ENCODE assay signal across 8 cellular contexts in the genomic region with DNA sequence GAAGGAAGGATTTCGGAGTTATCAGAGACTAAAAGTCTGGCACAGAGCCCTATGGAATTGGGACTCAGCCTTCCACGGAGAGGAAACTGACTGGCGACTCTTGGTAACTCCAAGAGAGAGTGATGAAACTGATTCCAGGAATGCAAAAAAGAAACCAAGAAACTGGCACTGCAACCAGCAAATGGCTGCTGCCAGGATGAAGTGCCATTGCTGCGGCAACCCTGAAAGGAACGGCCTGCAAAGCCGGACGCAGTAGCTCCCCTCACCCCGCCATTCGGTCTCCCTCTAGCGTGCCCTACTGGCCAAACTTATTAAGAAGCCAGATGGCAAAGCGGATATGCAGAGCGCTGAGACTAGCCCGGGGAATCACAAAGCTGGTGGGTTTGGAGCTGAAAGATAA.
DNase-seq lines count a peak whose midpoint lies in the region; ATAC-seq and TF ChIP-seq lines count a peak whose summit lies in the region.

No MANE protein-coding gene starts in this region.

- TF ChIP-seq CTCF in adrenal gland (IDR thresholded peaks at IDR 0.05) = peak; percentile 38 to 65 (median 58)
- peak; percentile 20 to 70 (median 60) for TF ChIP-seq CTCF in heart left ventricle (IDR thresholded peaks at IDR 0.05)

- peak overlapping the region in 1 of 4 donors; percentile 43 for H3K4me3 ChIP-seq in adrenal gland
- peak overlapping the region in 11 of 12 donors; percentile 7 to 58 (median 43) for H3K4me3 ChIP-seq in heart left ventricle

- in situ Hi-C loops in G401 (cut with HindIII; ENCODE audit: low sequenced_read_pairs) = no loop called here

- H3K36me3 ChIP-seq in adrenal gland (replicated peaks in 1 of 2) (no peaks in the 10 kb centered on the region), heart left ventricle (no peaks in the 10 kb centered on the region)

- no peaks in the 10 kb centered on the region for H3K9me3 ChIP-seq in adrenal gland (replicated peaks in 1 of 3)
- H3K9me3 ChIP-seq in heart left ventricle = no peaks in the 10 kb centered on the region
- H3K9me3 ChIP-seq in T-helper 17 cell (ENCODE audit: control insufficient read depth, low read length, poor library complexity, severe bottlenecking) = no peaks in the 10 kb centered on the region

- H3K4me1 ChIP-seq in adrenal gland (replicated peaks in 1 of 2) (peaks cover 0 to 8% of the 10 kb centered on the region in 2 donors), heart left ventricle (peaks cover 0 to 7% (median 0%) of the 10 kb centered on the region in 12 donors)

- no peaks in the 10 kb centered on the region for H3K27me3 Mint-ChIP-seq in T-helper 17 cell

- ATAC-seq in GM21390 (IDR thresholded peaks at IDR 0.05; ENCODE audit: unreplicated experiment) = peak; percentile 79
- ATAC-seq in heart left ventricle = peak; percentile 90 to 98 (median 96)
- ATAC-seq in T-helper 17 cell = no peak

- no peaks in the 10 kb centered on the region for H3K4me1 Mint-ChIP-seq in T-helper 17 cell

- no peaks in the 10 kb centered on the region for H3K27me3 ChIP-seq in adrenal gland
- H3K27me3 ChIP-seq in heart left ventricle = no peaks in the 10 kb centered on the region

- intact Hi-C loops in adrenal gland (cut with DNase I) = no loop called here
- intact Hi-C loops in heart left ventricle (cut with DNase I) = loop anchor here in 2 of 10 donors (10.0 kb wide), 2 partner anchors 231 to 369 kb away; no protein-coding TSS in a partner anchor

- DNase-seq in G401 (ENCODE audit: low spot score) (peak; percentile 84), HPDE6-E6E7 (ENCODE audit: extremely low spot score) (peak; percentile 67), adrenal gland (peak; percentile 71 to 88 (median 79)), heart left ventricle (peak; percentile 63 to 76 (median 68)), pons (ENCODE audit: low spot score) (peak; percentile 97), LoVo (ENCODE audit: low spot score) (no peak), T-helper 17 cell (no peak)

- H3K27ac ChIP-seq in adrenal gland = no peak overlapping the region
- H3K27ac ChIP-seq in heart left ventricle = peak overlapping the region in 1 of 12 donors; percentile 42

- H3K36me3 Mint-ChIP-seq in T-helper 17 cell (ENCODE audit: low read depth) = no peaks in the 10 kb centered on the region

- H3K27ac Mint-ChIP-seq in T-helper 17 cell = no peak overlapping the region

- TF ChIP-seq POLR2A in adrenal gland (IDR thresholded peaks at IDR 0.05) (no peak), heart left ventricle (IDR thresholded peaks at IDR 0.05) (no peak)

- no peak overlapping the region for H3K4me3 Mint-ChIP-seq in T-helper 17 cell

- WGBS in adrenal gland, 4 donors = 12 to 26% (median 24%) methylated on average over 13 of the region's 13 CpGs
- 17 to 21% (median 20%) methylated on average over 13 of the region's 13 CpGs for whole genome bisulfite sequencing in heart left ventricle, 4 donors

Comparison
In these comparisons a context has a peak if more than half of its experiments do, and no peak if none do; other contexts are left out.
1. DNase-seq: peak in G401 (single experiment), HPDE6-E6E7 (single experiment), adrenal gland (7 of 7), heart left ventricle (5 of 5) and pons (single experiment); none in LoVo (single experiment) and T-helper 17 cell (0 of 3).